Comparison of ENCODE assay signal across 1 cellular context in genomic region chr1:95019466-95019865, GRCh38. TPM values are rescaled to one million over a fixed set of nuclear protein-coding genes. Genes with fewer than 3 reads are reported as not detected.
"Had no signal": no experiment of that assay in that cellular context is flagged by ENCODE, and none has a peak within 500 bp of the region (broad histone marks: within the 10 kb centered on the region; RNA-seq: fewer than 3 reads in every experiment).

No MANE protein-coding gene starts in this region.

RNA-seq across cellular contexts. Expression of gene ALG14, which starts 53.3 kb away (rescaled TPM):
- total RNA-seq: ascending aorta had no signal
